ENCODE assay signal across 9 cellular contexts in the genomic region with DNA sequence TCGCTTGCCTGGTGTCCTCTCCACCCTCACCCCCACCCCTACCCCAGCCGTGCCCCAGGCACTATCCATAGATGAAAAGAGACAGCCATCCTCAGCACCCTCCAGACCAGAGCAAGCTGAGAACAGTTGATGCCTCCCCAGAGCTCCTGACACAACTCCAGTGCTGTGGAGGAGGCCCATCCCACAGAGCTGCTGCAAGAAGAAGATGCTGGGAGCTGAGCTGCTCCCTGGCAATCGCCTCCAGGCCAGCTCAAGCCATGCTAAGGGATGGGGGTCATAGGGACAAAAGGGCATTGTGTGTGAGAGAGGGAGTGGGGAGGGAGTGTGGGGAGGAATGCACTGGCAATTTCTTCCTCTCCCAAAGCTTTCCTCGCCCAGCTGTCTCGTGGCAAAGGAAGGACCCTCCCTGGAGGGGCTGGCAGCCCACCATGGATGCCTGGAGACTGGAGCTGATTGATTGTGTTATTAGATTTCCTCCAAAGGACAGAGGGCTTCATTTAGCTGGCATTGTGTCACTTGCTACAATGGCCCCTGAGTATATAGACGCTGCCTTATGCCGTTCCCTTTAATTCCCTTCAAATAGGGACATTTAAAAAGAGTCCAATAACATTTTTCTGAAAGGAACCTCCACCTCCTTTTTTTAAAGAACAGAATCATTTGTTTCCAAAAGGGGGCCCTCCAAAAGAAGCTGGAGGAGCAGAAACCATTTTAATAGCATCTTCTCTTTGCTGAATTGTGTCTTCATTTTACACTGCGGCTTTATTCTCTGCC.
DNase-seq lines count a peak whose midpoint lies in the region; ATAC-seq and TF ChIP-seq lines count a peak whose summit lies in the region.
"Had no signal": no experiment of that assay in that cellular context is flagged by ENCODE, and none has a peak within 500 bp of the region (broad histone marks: within the 10 kb centered on the region; RNA-seq: fewer than 3 reads in every experiment).

No MANE protein-coding gene starts in this region.

- no peak overlapping the region for H3K4me3 ChIP-seq in aorta (ENCODE audit: low read length in 2 of 2)

- no peak for TF ChIP-seq CTCF in nephron progenitor cell (IDR thresholded peaks at IDR 0.05)

- H3K27ac ChIP-seq in epithelial cell of prostate, result peak overlapping the region; percentile 43
- H3K27ac ChIP-seq in aorta (ENCODE audit: low read depth in 1 of 2, low read length in 2 of 2), result peak overlapping the region; percentile 72 to 80

- no peaks in the 10 kb centered on the region for H3K36me3 ChIP-seq in aorta (ENCODE audit: control insufficient read depth in 1 of 2, insufficient read depth in 2 of 2, low read length in 1 of 2)

- peak overlapping the region; percentile 81 for H3K27ac Mint-ChIP-seq in activated naive CD4-positive, alpha-beta T cell treated with anti-CD3 and anti-CD28 coated beads, Interleukin-2, amount 50 U/mL, for 24 hours
- no peak overlapping the region for H3K27ac Mint-ChIP-seq in nephron progenitor cell

- no peaks in the 10 kb centered on the region for H3K27me3 ChIP-seq in aorta (ENCODE audit: control insufficient read depth in 1 of 2, insufficient read depth in 2 of 2, low read length in 1 of 2)

- no peaks in the 10 kb centered on the region for H3K27me3 Mint-ChIP-seq in activated naive CD4-positive, alpha-beta T cell treated with anti-CD3 and anti-CD28 coated beads, Interleukin-2, amount 50 U/mL, for 24 hours
- peaks cover 6% of the 10 kb centered on the region for H3K27me3 Mint-ChIP-seq in nephron progenitor cell (ENCODE audit: low read depth, poor library complexity)

- H3K4me1 ChIP-seq in aorta (ENCODE audit: control insufficient read depth in 1 of 2, insufficient read depth in 2 of 2, low read length in 2 of 2), result peaks cover 0 to 6% of the 10 kb centered on the region in 2 donors

- H3K9me3 Mint-ChIP-seq in activated naive CD4-positive, alpha-beta T cell treated with anti-CD3 and anti-CD28 coated beads, Interleukin-2, amount 50 U/mL, for 24 hours, result no peaks in the 10 kb centered on the region
- no peaks in the 10 kb centered on the region for H3K9me3 Mint-ChIP-seq in nephron progenitor cell

- H3K4me3 Mint-ChIP-seq in activated naive CD4-positive, alpha-beta T cell treated with anti-CD3 and anti-CD28 coated beads, Interleukin-2, amount 50 U/mL, for 24 hours, result peak overlapping the region; percentile 66
- no peak overlapping the region for H3K4me3 Mint-ChIP-seq in nephron progenitor cell

- intact Hi-C loops in aorta (cut with DNase I), result loop anchor here (5.0 kb wide), 4 partner anchors 47 to 282 kb away; no protein-coding TSS in a partner anchor

- no peaks in the 10 kb centered on the region for H3K9me3 ChIP-seq in aorta (ENCODE audit: control insufficient read depth, low read length)

- peaks cover 88% of the 10 kb centered on the region for H3K4me1 Mint-ChIP-seq in activated naive CD4-positive, alpha-beta T cell treated with anti-CD3 and anti-CD28 coated beads, Interleukin-2, amount 50 U/mL, for 24 hours
- peaks cover 46% of the 10 kb centered on the region for H3K4me1 Mint-ChIP-seq in nephron progenitor cell

- no peak for ATAC-seq in aorta (ENCODE audit: low FRiP score)
- no peak for ATAC-seq in GM19324 (IDR thresholded peaks at IDR 0.05; ENCODE audit: low FRiP score, unreplicated experiment)
- no peak for ATAC-seq in HG03520 (IDR thresholded peaks at IDR 0.05; ENCODE audit: unreplicated experiment)

- no peaks in the 10 kb centered on the region for H3K36me3 Mint-ChIP-seq in activated naive CD4-positive, alpha-beta T cell treated with anti-CD3 and anti-CD28 coated beads, Interleukin-2, amount 50 U/mL, for 24 hours
- no peaks in the 10 kb centered on the region for H3K36me3 Mint-ChIP-seq in nephron progenitor cell (ENCODE audit: low read depth)

- 19 to 27% methylated on average over 8 of the region's 8 CpGs for WGBS in aorta, 2 donors

- DNase-seq in activated naive CD4-positive, alpha-beta T cell treated with Interleukin-2 at 50 U/mL for 16 hours, result no peak
- DNase-seq in epithelial cell of prostate (ENCODE audit: low read depth, low spot score) (no peak), nephron progenitor cell (peak; percentile 16), aorta (no peak), NCI-H2081 (lab: John Stamatoyannopoulos, UW) (no peak)
- DNase-seq: Kasumi-1 had no signal
